In genomic region chr12:47270782-47271664, GRCh38 we compare ENCODE assay signal across 8 cellular contexts.
DNase-seq lines count a peak whose midpoint lies in the region; ATAC-seq lines count a peak whose summit lies in the region.

No MANE protein-coding gene starts in this region.

- intact Hi-C loops in Right ventricle myocardium superior (cut with DNase I): no loop called here

- H3K27ac Mint-ChIP-seq in activated CD8-positive, alpha-beta T cell treated with anti-CD3 and anti-CD28 coated beads, Interleukin-2, amount 10 ng/mL, durations not matched to agents 7 days and 5 days: peak overlapping the region; percentile 1

- CTCF ChIA-PET in activated CD8-positive, alpha-beta T cell treated with anti-CD3 and anti-CD28 coated beads, Interleukin-2, amount 10 ng/mL, durations not matched to agents 7 days and 5 days (lab: Charles Lee): interaction anchor here (1.0 kb wide), 1 partner anchor 126 kb away, joined by 3 read pairs; no protein-coding TSS in a partner anchor

- no peaks in the 10 kb centered on the region for H3K27me3 Mint-ChIP-seq in activated CD8-positive, alpha-beta T cell treated with anti-CD3 and anti-CD28 coated beads, Interleukin-2, amount 10 ng/mL, durations not matched to agents 7 days and 5 days (ENCODE audit: low read depth)

- POLR2A ChIA-PET in activated CD8-positive, alpha-beta T cell treated with anti-CD3 and anti-CD28 coated beads, Interleukin-2, amount 10 ng/mL, durations not matched to agents 7 days and 5 days (lab: Charles Lee): interaction anchor here (1.6 kb wide), 1 partner anchor 55 kb away, joined by 6 read pairs; no protein-coding TSS in a partner anchor

- H3K9me3 Mint-ChIP-seq in activated CD8-positive, alpha-beta T cell treated with anti-CD3 and anti-CD28 coated beads, Interleukin-2, amount 10 ng/mL, durations not matched to agents 7 days and 5 days (ENCODE audit: insufficient read depth): no peaks in the 10 kb centered on the region

- no peaks in the 10 kb centered on the region for H3K9me3 ChIP-seq in HAP-1

- H3K4me3 ChIP-seq in HAP-1: no peak overlapping the region

- H3K4me1 Mint-ChIP-seq in activated CD8-positive, alpha-beta T cell treated with anti-CD3 and anti-CD28 coated beads, Interleukin-2, amount 10 ng/mL, durations not matched to agents 7 days and 5 days (ENCODE audit: low read depth): peaks cover 71% of the 10 kb centered on the region

- no peak overlapping the region for H3K4me3 Mint-ChIP-seq in activated CD8-positive, alpha-beta T cell treated with anti-CD3 and anti-CD28 coated beads, Interleukin-2, amount 10 ng/mL, durations not matched to agents 7 days and 5 days

- DNase-seq in AG20443 (ENCODE audit: low spot score): peak; percentile 63
- DNase-seq in HT1080 (ENCODE audit: low read depth): peak; percentile 97
- no peak for DNase-seq in activated CD8-positive, alpha-beta T cell treated with anti-CD3 and anti-CD28 coated beads, Interleukin-2, amount 10 ng/mL, durations not matched to agents 7 days and 5 days
- peak; percentile 91 for DNase-seq in iris pigment epithelial cell (ENCODE audit: low read depth)
- no peak for DNase-seq in HAP-1 (ENCODE audit: low spot score in 2 of 2)
- no peak for DNase-seq in Right ventricle myocardium superior
- no peak for DNase-seq in D341Med (ENCODE audit: low spot score)
- DNase-seq in anterior cingulate cortex (lab: John Stamatoyannopoulos, UW): no peak

- H3K27me3 ChIP-seq in HAP-1 (ENCODE audit: low read depth): no peaks in the 10 kb centered on the region

- ATAC-seq in activated CD8-positive, alpha-beta T cell treated with anti-CD3 and anti-CD28 coated beads, Interleukin-2, amount 10 ng/mL, durations not matched to agents 7 days and 5 days: peak; percentile 47
- no peak for ATAC-seq in Right ventricle myocardium superior (ENCODE audit: poor library complexity)

- no peaks in the 10 kb centered on the region for H3K36me3 ChIP-seq in HAP-1 (replicated peaks)

- peaks cover 6% of the 10 kb centered on the region for H3K36me3 Mint-ChIP-seq in activated CD8-positive, alpha-beta T cell treated with anti-CD3 and anti-CD28 coated beads, Interleukin-2, amount 10 ng/mL, durations not matched to agents 7 days and 5 days (ENCODE audit: low read depth)

- in situ Hi-C loops in HAP-1 (cut with MboI; ENCODE audit: low sequenced_read_pairs): no loop called here

- H3K4me1 ChIP-seq in HAP-1: no peaks in the 10 kb centered on the region

Comparison
In these comparisons a context has a peak if more than half of its experiments do, and no peak if none do; other contexts are left out.
1. DNase-seq: peak in AG20443 (single experiment), HT1080 (single experiment) and iris pigment epithelial cell (single experiment); none in activated CD8-positive, alpha-beta T cell treated with anti-CD3 and anti-CD28 coated beads, Interleukin-2, amount 10 ng/mL, durations not matched to agents 7 days and 5 days (single experiment), HAP-1 (0 of 2), Right ventricle myocardium superior (single experiment), D341Med (single experiment) and anterior cingulate cortex (0 of 58).